ENCODE assay signal across 9 cellular contexts in genomic region chr12:124774054-124774461, GRCh38.
DNase-seq lines count a peak whose midpoint lies in the region; ATAC-seq and TF ChIP-seq lines count a peak whose summit lies in the region.
"Had no signal": no experiment of that assay in that cellular context is flagged by ENCODE, and none has a peak within 500 bp of the region (broad histone marks: within the 10 kb centered on the region; RNA-seq: fewer than 3 reads in every experiment).

No MANE protein-coding gene starts in this region.

- no peak for TF ChIP-seq POLR2A in uterus (IDR thresholded peaks at IDR 0.05)

- H3K36me3 ChIP-seq in uterus (no peaks in the 10 kb centered on the region), heart right ventricle (no peaks in the 10 kb centered on the region)

- H3K27ac ChIP-seq in cingulate gyrus (ENCODE audit: low read depth, low read length) (peak overlapping the region; percentile 32), uterus (peak overlapping the region; percentile 39 to 43), heart right ventricle (peak overlapping the region in 1 of 10 donors; percentile 57)

- TF ChIP-seq CTCF in GM12865 (IDR thresholded peaks at IDR 0.05; ENCODE audit: insufficient read depth, low read depth, low read length, missing control alignments) (no peak), uterus (IDR thresholded peaks at IDR 0.05) (no peak), heart right ventricle (IDR thresholded peaks at IDR 0.05) (no peak)

- peak overlapping the region; percentile 21 for H3K4me3 ChIP-seq in GM12865 (ENCODE audit: low read depth, low read length)
- H3K4me3 ChIP-seq in uterus, result no peak overlapping the region
- H3K4me3 ChIP-seq in heart right ventricle, result peak overlapping the region in 4 of 10 donors; percentile 21 to 32 (median 31)
- H3K4me3 ChIP-seq: K562 had no signal

- DNase-seq in GM12865 (ENCODE audit: low read depth), result peak; percentile 93
- no peak for DNase-seq in uterus
- no peak for DNase-seq in HuH-7 (ENCODE audit: low spot score)
- DNase-seq in NCI-H446 treated with DMSO at 0.1 percent for 48 hours (lab: John Stamatoyannopoulos, UW), result no peak
- no peak for DNase-seq in heart right ventricle

- WGBS in heart right ventricle, 2 donors, result 55 to 56% methylated on average over 12 of the region's 12 CpGs

- ATAC-seq in GM21381 (IDR thresholded peaks at IDR 0.05; ENCODE audit: unreplicated experiment) (peak; percentile 33), HG03571 (IDR thresholded peaks at IDR 0.05; ENCODE audit: unreplicated experiment) (peak; percentile 32), heart right ventricle (no peak)

- H3K27me3 ChIP-seq in uterus, result no peaks in the 10 kb centered on the region
- peaks cover 0 to 7% (median 0%) of the 10 kb centered on the region in 7 donors for H3K27me3 ChIP-seq in heart right ventricle

- intact Hi-C loops in uterus (cut with DNase I; ENCODE audit: low total_unique reads) (loop anchor here (5.0 kb wide), 1 partner anchor 732 kb away; no protein-coding TSS in a partner anchor), heart right ventricle (cut with DNase I) (loop anchor here in 9 of 10 donors (5.0 to 10.0 kb wide), 6 partner anchors 133 to 869 kb away; no protein-coding TSS in a partner anchor)

- H3K9me3 ChIP-seq in uterus (no peaks in the 10 kb centered on the region), heart right ventricle (no peaks in the 10 kb centered on the region)

- H3K4me1 ChIP-seq in uterus, result no peaks in the 10 kb centered on the region
- H3K4me1 ChIP-seq in heart right ventricle, result peaks cover 0 to 50% (median 8%) of the 10 kb centered on the region in 9 donors

Comparison
In these comparisons a context has a peak if more than half of its experiments do, and no peak if none do; other contexts are left out.
1. ATAC-seq: peak in GM21381 (single experiment) and HG03571 (single experiment); none in heart right ventricle (0 of 8).